Comparison of ENCODE assay signal across 9 cellular contexts in genomic region chr9:121529237-121529987, GRCh38. TPM values are rescaled to one million over a fixed set of nuclear protein-coding genes. Genes with fewer than 3 reads are reported as not detected.
DNase-seq lines count a peak whose midpoint lies in the region; ATAC-seq, FAIRE-seq and TF ChIP-seq lines count a peak whose summit lies in the region.
"Had no signal": no experiment of that assay in that cellular context is flagged by ENCODE, and none has a peak within 500 bp of the region (broad histone marks: within the 10 kb centered on the region; RNA-seq: fewer than 3 reads in every experiment).

No MANE protein-coding gene starts in this region.

- H3K36me3 ChIP-seq in HEK293 (ENCODE audit: control insufficient read depth in 2 of 2, insufficient read depth in 1 of 2, low read length in 2 of 2) (no peaks in the 10 kb centered on the region), stomach (no peaks in the 10 kb centered on the region)

- TF ChIP-seq POLR2A in stomach (IDR thresholded peaks at IDR 0.05), result no peak
- no peak for TF ChIP-seq POLR2A in GM12892 (IDR thresholded peaks at IDR 0.05; ENCODE audit: low read depth, low read length)

- peaks cover 7% of the 10 kb centered on the region for H3K27me3 Mint-ChIP-seq in brain

- ATAC-seq in HG02610 (IDR thresholded peaks at IDR 0.05; ENCODE audit: unreplicated experiment) (no peak), HG03280 (IDR thresholded peaks at IDR 0.05; ENCODE audit: unreplicated experiment) (no peak)

- CTCF ChIA-PET in HEK293 (lab: Yijun Ruan, JAX), result interaction anchor here (0.6 to 1.2 kb wide), 4 partner anchors 17 to 595 kb away, joined by 3 to 7 read pairs (median 4); no protein-coding TSS in a partner anchor

- H3K27ac ChIP-seq in HEK293 (ENCODE audit: extremely low read depth, low read depth, low read length) (no peak overlapping the region), stomach (peak overlapping the region in 2 of 5 donors; percentile 11 to 23)

- H3K4me3 Mint-ChIP-seq in brain, result no peak overlapping the region

- H3K27me3 ChIP-seq in stomach, result no peaks in the 10 kb centered on the region

- no peak for TF ChIP-seq CTCF in HEK293 (tag by site-specific recombination; IDR thresholded peaks at IDR 0.05)
- no peak for TF ChIP-seq CTCF in brain (conservative IDR thresholded peaks at IDR 0.05)
- TF ChIP-seq CTCF in stomach (IDR thresholded peaks at IDR 0.05), result no peak

- WGBS in stomach, 5 donors, result 25 to 35% (median 32%) methylated on average over 7 to 11 of the region's 11 CpGs

- peaks cover 6% of the 10 kb centered on the region for H3K4me1 Mint-ChIP-seq in brain

- no peaks in the 10 kb centered on the region for H3K9me3 Mint-ChIP-seq in brain

- H3K27ac Mint-ChIP-seq in brain, result peak overlapping the region in 4 of 5 experiments; percentile 32 to 83 (median 52)

- H3K4me3 ChIP-seq in HEK293 (ENCODE audit: low read depth, low read length), result no peak overlapping the region
- H3K4me3 ChIP-seq in stomach, result no peak overlapping the region

- H3K36me3 Mint-ChIP-seq in brain, result no peaks in the 10 kb centered on the region

- TF ChIP-seq EP300 in stomach (IDR thresholded peaks at IDR 0.05), result no peak

- no peak for FAIRE-seq in GM12892 (lab: Jason Lieb, UNC)

- intact Hi-C loops in stomach (cut with DNase I; ENCODE audit: low total_unique reads), result no loop called here

- POLR2A ChIA-PET in HEK293 (lab: Yijun Ruan, JAX), result no interaction called here

- H3K9me3 ChIP-seq in HEK293 (ENCODE audit: control insufficient read depth, insufficient read depth, low read depth, low read length) (no peaks in the 10 kb centered on the region), stomach (no peaks in the 10 kb centered on the region)

- peak; percentile 50 for DNase-seq in iPS-NIHi11 (ENCODE audit: low spot score)
- DNase-seq in stomach, result peak; percentile 86
- DNase-seq in NCI-H128 (lab: John Stamatoyannopoulos, UW; ENCODE audit: unreplicated experiment), result no peak
- no peak for DNase-seq in GM12892 (ENCODE audit: insufficient read length)
- DNase-seq: SHP77 had no signal

- H3K4me1 ChIP-seq in HEK293 (ENCODE audit: control insufficient read depth, insufficient read depth, low read length) (no peaks in the 10 kb centered on the region), stomach (peaks cover 0 to 10% (median 0%) of the 10 kb centered on the region in 4 donors)

TF ChIP-seq in HEK293, 187 proteins besides CTCF, POLR2A, EP300 and RAD21:
- TF ChIP-seq ZIC2 (tag by site-specific recombination; IDR thresholded peaks at IDR 0.05), result peak; percentile 15; the same call in 1 of the 2 replicates
- peak; percentile 53; the same call in 1 of the 2 replicates for TF ChIP-seq ZBTB20 (tag by site-specific recombination; IDR thresholded peaks at IDR 0.05)
- no peak for TF ChIP-seq ZNF514 (tag by site-specific recombination; IDR thresholded peaks at IDR 0.05)
- TF ChIP-seq ZNF660 (tag by site-specific recombination; IDR thresholded peaks at IDR 0.05), result peak; percentile 26; the same call in 1 of the 2 replicates
- TF ChIP-seq KLF16 (tag by site-specific recombination; IDR thresholded peaks at IDR 0.05), result no peak
- TF ChIP-seq, protein P1, sequence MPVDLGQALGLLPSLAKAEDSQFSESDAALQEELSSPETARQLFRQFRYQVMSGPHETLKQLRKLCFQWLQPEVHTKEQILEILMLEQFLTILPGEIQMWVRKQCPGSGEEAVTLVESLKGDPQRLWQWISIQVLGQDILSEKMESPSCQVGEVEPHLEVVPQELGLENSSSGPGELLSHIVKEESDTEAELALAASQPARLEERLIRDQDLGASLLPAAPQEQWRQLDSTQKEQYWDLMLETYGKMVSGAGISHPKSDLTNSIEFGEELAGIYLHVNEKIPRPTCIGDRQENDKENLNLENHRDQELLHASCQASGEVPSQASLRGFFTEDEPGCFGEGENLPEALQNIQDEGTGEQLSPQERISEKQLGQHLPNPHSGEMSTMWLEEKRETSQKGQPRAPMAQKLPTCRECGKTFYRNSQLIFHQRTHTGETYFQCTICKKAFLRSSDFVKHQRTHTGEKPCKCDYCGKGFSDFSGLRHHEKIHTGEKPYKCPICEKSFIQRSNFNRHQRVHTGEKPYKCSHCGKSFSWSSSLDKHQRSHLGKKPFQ (tag by site-specific recombination; IDR thresholded peaks at IDR 0.05), result peak; percentile 54; the same call in 1 of the 2 replicates
- no peak for TF ChIP-seq WT1 (tag by site-specific recombination; IDR thresholded peaks at IDR 0.05)
- peak; percentile 32; the same call in 1 of the 2 replicates for TF ChIP-seq ZNF585B (tag by site-specific recombination; IDR thresholded peaks at IDR 0.05)
- TF ChIP-seq ZNF335 (tag by site-specific recombination; conservative IDR thresholded peaks at IDR 0.05), result peak; percentile 39
- no peak for TF ChIP-seq ZBTB8A (tag by site-specific recombination; IDR thresholded peaks at IDR 0.05)

RNA-seq across cellular contexts. Expression of gene GGTA1, which starts 29.8 kb away (rescaled TPM):
- polyA plus RNA-seq in brain (ENCODE audit: insufficient read depth, low read depth, low replicate concordance) (6.2 TPM), stomach (10 to 100 TPM in 1 of 3 donors, 1 to 10 TPM in 2; 6.2 to 14.2 (median 8.1) TPM)
- 10 to 100 TPM in 1 of 5 donors, 1 to 10 TPM in 3, not detected in 1; 7.0 to 19.6 (median 7.1) TPM for total RNA-seq in stomach
- not detected for polyA plus RNA-seq in GM12892 (2012; ENCODE audit: missing spikeins)

Comparison
In these comparisons a context has a peak if more than half of its experiments do, and no peak if none do; other contexts are left out.
1. DNase-seq: peak in iPS-NIHi11 (single experiment) and stomach (single experiment); none in NCI-H128 (single experiment) and GM12892 (single experiment).